Comparison of ENCODE assay signal across 24 cellular contexts in genomic region chr1:186030453-186030852, GRCh38.
DNase-seq lines count a peak whose midpoint lies in the region; ATAC-seq, FAIRE-seq and TF ChIP-seq lines count a peak whose summit lies in the region.
"Had no signal": no experiment of that assay in that cellular context is flagged by ENCODE, and none has a peak within 500 bp of the region (broad histone marks: within the 10 kb centered on the region; RNA-seq: fewer than 3 reads in every experiment).

No MANE protein-coding gene starts in this region.

- DNase-seq in astrocyte (ENCODE audit: low read depth) = no peak
- no peak for DNase-seq in HK-2 (ENCODE audit: unreplicated experiment)
- DNase-seq in activated CD8-positive, alpha-beta memory T cell treated with anti-CD3 and anti-CD28 coated beads, Interleukin-2, amount 50 U/mL, for 48 hours = no peak
- DNase-seq: 8988T; ACHN; BE2C; C1 segment of cervical spinal cord; CD4-positive, alpha-beta memory T cell; CD4-positive, CD25-positive, alpha-beta regulatory T cell; CD8-positive, alpha-beta memory T cell; COR-L47; DMS 273 treated with DMSO at 0.1 percent for 48 hours; DMS153; DMS53; DMS79; DND-41; EL; GDM1 had no signal

- no peaks in the 10 kb centered on the region for H3K27me3 ChIP-seq in astrocyte (ENCODE audit: insufficient read depth, low read length)
- H3K27me3 ChIP-seq: BE2C, BLaER1 had no signal

- ATAC-seq in GM18520 (IDR thresholded peaks at IDR 0.05; ENCODE audit: unreplicated experiment) = no peak

- no peak overlapping the region for H2AFZ ChIP-seq in astrocyte (ENCODE audit: low read depth, low read length)

- peaks cover 6% of the 10 kb centered on the region for H3K4me1 Mint-ChIP-seq in astrocyte (ENCODE audit: low read depth, unreplicated experiment)
- H3K4me1 Mint-ChIP-seq: CD14-positive monocyte; CD4-positive, alpha-beta memory T cell; CD4-positive, CD25-positive, alpha-beta regulatory T cell; CD8-positive, alpha-beta memory T cell had no signal

- no peak overlapping the region for H3K4me3 ChIP-seq in astrocyte (ENCODE audit: insufficient read depth, low read depth, low read length)
- H3K4me3 ChIP-seq: BLaER1 had no signal

- H3K9ac ChIP-seq in astrocyte (ENCODE audit: low read length) = no peak overlapping the region
- H3K9ac ChIP-seq: BLaER1 had no signal

- H3K4me3 Mint-ChIP-seq in astrocyte (ENCODE audit: unreplicated experiment) = no peak overlapping the region
- H3K4me3 Mint-ChIP-seq: CD14-positive monocyte; CD4-positive, alpha-beta memory T cell; CD4-positive, CD25-positive, alpha-beta regulatory T cell; CD8-positive, alpha-beta memory T cell had no signal

- no peaks in the 10 kb centered on the region for H3K9me3 ChIP-seq in astrocyte (ENCODE audit: insufficient read depth, low read depth, low read length)
- H3K9me3 ChIP-seq: BE2C, BLaER1 had no signal

- peaks cover 6% of the 10 kb centered on the region for H3K36me3 Mint-ChIP-seq in astrocyte (ENCODE audit: low read depth, unreplicated experiment)
- H3K36me3 Mint-ChIP-seq: CD14-positive monocyte; CD4-positive, alpha-beta memory T cell; CD4-positive, CD25-positive, alpha-beta regulatory T cell; CD8-positive, alpha-beta memory T cell had no signal

- no peaks in the 10 kb centered on the region for H3K27me3 Mint-ChIP-seq in astrocyte (ENCODE audit: low read depth, unreplicated experiment)
- H3K27me3 Mint-ChIP-seq: CD8-positive, alpha-beta memory T cell had no signal

- no peaks in the 10 kb centered on the region for H4K20me1 ChIP-seq in astrocyte (ENCODE audit: insufficient read depth, low read length)
- H4K20me1 ChIP-seq: BLaER1 had no signal

- no peak overlapping the region for H3K27ac ChIP-seq in astrocyte (ENCODE audit: low read depth, low read length)
- H3K27ac ChIP-seq: BLaER1 had no signal

- no peaks in the 10 kb centered on the region for H3K36me3 ChIP-seq in astrocyte (ENCODE audit: insufficient read depth, low read length)
- H3K36me3 ChIP-seq: BE2C, BLaER1 had no signal

- no peak overlapping the region for H3K27ac Mint-ChIP-seq in astrocyte (ENCODE audit: unreplicated experiment)
- H3K27ac Mint-ChIP-seq: CD14-positive monocyte; CD4-positive, alpha-beta memory T cell; CD4-positive, CD25-positive, alpha-beta regulatory T cell; CD8-positive, alpha-beta memory T cell had no signal

- peaks cover 2% of the 10 kb centered on the region for H3K9me3 Mint-ChIP-seq in astrocyte (ENCODE audit: unreplicated experiment)

- TF ChIP-seq CTCF in astrocyte (IDR thresholded peaks at IDR 0.05; ENCODE audit: insufficient read depth, low read depth, low read length) = no peak

- H3K4me2 ChIP-seq in astrocyte (ENCODE audit: low read length) = no peak overlapping the region
- H3K4me2 ChIP-seq: BLaER1 had no signal

- FAIRE-seq in astrocyte (lab: Jason Lieb, UNC) (peak; percentile 45), islet of Langerhans (lab: Jason Lieb, UNC) (peak; percentile 30)
- FAIRE-seq: A204.1, GM12891 had no signal

- no peaks in the 10 kb centered on the region for H3K79me2 ChIP-seq in astrocyte (ENCODE audit: insufficient read depth, low read length)

- no peaks in the 10 kb centered on the region for H3K4me1 ChIP-seq in astrocyte (ENCODE audit: insufficient read depth, low read length)
- H3K4me1 ChIP-seq: BE2C, BLaER1 had no signal
